ENCODE assay signal across 13 cellular contexts in the genomic region with DNA sequence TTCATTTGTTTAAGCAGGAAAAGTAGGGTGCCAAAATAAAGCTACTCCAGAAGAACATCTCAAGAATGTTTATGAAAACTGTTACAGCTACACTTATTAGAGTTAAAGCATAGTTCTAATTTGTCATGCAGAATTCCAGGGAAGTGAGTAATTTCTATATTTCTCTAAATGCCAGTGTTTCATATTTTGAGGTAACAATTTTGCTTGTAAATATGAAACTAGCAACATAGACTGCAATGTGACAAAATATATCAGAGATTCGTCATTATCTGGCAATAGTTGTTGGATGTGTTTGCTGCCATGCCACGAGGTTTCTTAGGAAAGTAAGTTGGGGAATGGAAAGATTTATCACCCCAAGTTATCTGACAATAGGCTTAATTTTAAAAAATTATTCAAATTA.
DNase-seq lines count a peak whose midpoint lies in the region; ATAC-seq and TF ChIP-seq lines count a peak whose summit lies in the region.
"Had no signal": no experiment of that assay in that cellular context is flagged by ENCODE, and none has a peak within 500 bp of the region (broad histone marks: within the 10 kb centered on the region; RNA-seq: fewer than 3 reads in every experiment).

No MANE protein-coding gene starts in this region.

- in situ Hi-C loops in astrocyte of the cerebellum (cut with HindIII; ENCODE audit: low sequenced_read_pairs) = no loop called here

- peaks cover 0 to 8% (median 0%) of the 10 kb centered on the region in 5 donors for H3K27me3 Mint-ChIP-seq in naive thymus-derived CD8-positive, alpha-beta T cell

- H3K27ac ChIP-seq in thoracic aorta = peak overlapping the region in 1 of 2 donors; percentile 20
- H3K27ac ChIP-seq: body of pancreas had no signal

- TF ChIP-seq CTCF in astrocyte of the cerebellum (IDR thresholded peaks at IDR 0.05; ENCODE audit: low read depth, low read length, missing control alignments) = no peak
- TF ChIP-seq CTCF in foreskin fibroblast (IDR thresholded peaks at IDR 0.05; ENCODE audit: low read depth, low read length) = no peak
- no peak for TF ChIP-seq CTCF in thoracic aorta (IDR thresholded peaks at IDR 0.05)

- H3K27me3 ChIP-seq in thoracic aorta (replicated peaks; ENCODE audit: insufficient read depth) = no peaks in the 10 kb centered on the region
- H3K27me3 ChIP-seq: body of pancreas, SJSA1, uterus had no signal

- no peaks in the 10 kb centered on the region for H3K9me3 Mint-ChIP-seq in naive thymus-derived CD8-positive, alpha-beta T cell

- no peaks in the 10 kb centered on the region for H3K4me1 Mint-ChIP-seq in naive thymus-derived CD8-positive, alpha-beta T cell

- no peak for ATAC-seq in thoracic aorta (ENCODE audit: insufficient number of reproducible peaks, low FRiP score, low read depth)
- ATAC-seq in naive thymus-derived CD8-positive, alpha-beta T cell = no peak
- ATAC-seq: body of pancreas; stimulated activated naive CD8-positive, alpha-beta T cell treated with anti-CD3 and anti-CD28 coated beads, Interleukin-15, Interleukin-2, amounts not matched to agents 100 U/mL and 50 U/mL, for 24 hours had no signal

- H3K36me3 Mint-ChIP-seq in naive thymus-derived CD8-positive, alpha-beta T cell = no peaks in the 10 kb centered on the region

- peaks cover 24 to 49% of the 10 kb centered on the region in 2 donors for H3K4me1 ChIP-seq in thoracic aorta (ENCODE audit: control insufficient read depth in 1 of 2, low read depth in 2 of 2)

- no peak overlapping the region for H3K27ac Mint-ChIP-seq in naive thymus-derived CD8-positive, alpha-beta T cell

- no peaks in the 10 kb centered on the region for H3K36me3 ChIP-seq in thoracic aorta
- H3K36me3 ChIP-seq: SJSA1, uterus had no signal

- no peak overlapping the region for H3K4me3 ChIP-seq in astrocyte of the cerebellum (ENCODE audit: low read depth, low read length)
- no peak overlapping the region for H3K4me3 ChIP-seq in foreskin fibroblast (ENCODE audit: low read depth in 1 of 2, low read length in 2 of 2)
- peak overlapping the region; percentile 41 for H3K4me3 ChIP-seq in thoracic aorta
- H3K4me3 ChIP-seq: body of pancreas, SJSA1, uterus had no signal

- DNase-seq in HS-27A (ENCODE audit: low read depth) (peak; percentile 83), astrocyte of the cerebellum (ENCODE audit: low read depth) (peak; percentile 46), foreskin fibroblast (peak; percentile 34 to 65), thoracic aorta (ENCODE audit: low spot score) (no peak), OCI-M1 (lab: John Stamatoyannopoulos, UW) (no peak)
- DNase-seq in naive thymus-derived CD8-positive, alpha-beta T cell = no peak
- DNase-seq in activated CD4-positive, alpha-beta T cell treated with anti-CD3 and anti-CD28 coated beads, Interleukin-2, amount 50 U/mL, for 48 hours = no peak
- DNase-seq: activated effector memory CD4-positive, alpha-beta T cell treated with Interleukin-2 at 50 U/mL for 16 hours; body of pancreas; hippocampal formation; stimulated activated naive CD8-positive, alpha-beta T cell treated with anti-CD3 and anti-CD28 coated beads, Interleukin-15, Interleukin-2, amounts not matched to agents 100 U/mL and 50 U/mL, for 24 hours; uterus had no signal

- no peaks in the 10 kb centered on the region for H3K9me3 ChIP-seq in thoracic aorta
- H3K9me3 ChIP-seq: body of pancreas, SJSA1, uterus had no signal

- POLR2A ChIA-PET in naive thymus-derived CD8-positive, alpha-beta T cell (lab: Charles Lee) = no interaction called here

- H3K4me3 Mint-ChIP-seq in naive thymus-derived CD8-positive, alpha-beta T cell = no peak overlapping the region

Comparison
In these comparisons a context has a peak if more than half of its experiments do, and no peak if none do; other contexts are left out.
1. DNase-seq: peak in HS-27A (single experiment), astrocyte of the cerebellum (single experiment) and foreskin fibroblast (2 of 2); none in thoracic aorta (single experiment), naive thymus-derived CD8-positive, alpha-beta T cell (0 of 10), activated CD4-positive, alpha-beta T cell treated with anti-CD3 and anti-CD28 coated beads, Interleukin-2, amount 50 U/mL, for 48 hours (0 of 2) and OCI-M1 (single experiment).